ENCODE assay signal across 15 cellular contexts in the genomic region with DNA sequence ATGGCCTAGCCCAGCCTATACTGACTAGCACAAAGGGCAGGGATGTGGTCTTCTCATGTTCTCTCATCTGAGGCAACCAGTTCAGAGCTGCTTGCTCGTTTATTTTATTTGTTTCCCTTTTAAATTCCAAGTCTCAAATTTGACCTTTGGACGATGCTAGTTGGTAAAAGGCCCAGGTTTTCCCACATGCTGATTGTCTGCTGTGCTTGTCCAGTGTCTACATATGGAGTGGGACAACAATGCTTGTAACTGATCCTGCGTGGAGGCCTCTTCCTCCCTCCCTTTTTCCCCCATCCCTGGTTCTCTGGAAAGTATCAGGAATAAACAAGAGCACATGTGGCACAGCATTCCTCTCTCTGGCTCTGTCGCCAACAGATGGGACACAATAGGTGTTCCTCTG. TPM values are rescaled to one million over a fixed set of nuclear protein-coding genes. Genes with fewer than 3 reads are reported as not detected.
"Had no signal": no experiment of that assay in that cellular context is flagged by ENCODE, and none has a peak within 500 bp of the region (broad histone marks: within the 10 kb centered on the region; RNA-seq: fewer than 3 reads in every experiment).

No MANE protein-coding gene starts in this region.

- H3K9me3 ChIP-seq: adrenal gland, lower lobe of right lung, prostate gland, testis, upper lobe of left lung had no signal

- H3K4me1 Mint-ChIP-seq: activated CD4-positive, alpha-beta T cell treated with anti-CD3 and anti-CD28 coated beads for 36 hours; activated CD8-positive, alpha-beta memory T cell treated with anti-CD3 and anti-CD28 coated beads, Interleukin-2, amount 10 ng/mL, durations not matched to agents 7 days and 5 days; stimulated activated naive CD8-positive, alpha-beta T cell treated with anti-CD3 and anti-CD28 coated beads, Interleukin-15, amount 100 ng/mL, for 72 hours had no signal

- H3K4me3 ChIP-seq: adrenal gland, cardiac muscle cell, lower lobe of right lung, prostate gland, testis, upper lobe of left lung had no signal

- H3K27ac Mint-ChIP-seq: activated CD4-positive, alpha-beta memory T cell treated with anti-CD3 and anti-CD28 coated beads for 36 hours; activated CD4-positive, alpha-beta T cell treated with anti-CD3 and anti-CD28 coated beads for 36 hours; activated CD8-positive, alpha-beta memory T cell treated with anti-CD3 and anti-CD28 coated beads, Interleukin-2, amount 10 ng/mL, durations not matched to agents 7 days and 5 days; stimulated activated naive CD8-positive, alpha-beta T cell treated with anti-CD3 and anti-CD28 coated beads, Interleukin-15, amount 100 ng/mL, for 72 hours had no signal

- DNase-seq: activated CD4-positive, alpha-beta memory T cell treated with anti-CD3 and anti-CD28 coated beads for 36 hours; activated CD4-positive, alpha-beta T cell treated with anti-CD3 and anti-CD28 coated beads for 36 hours; activated CD8-positive, alpha-beta memory T cell treated with anti-CD3 and anti-CD28 coated beads, Interleukin-2, amount 10 ng/mL, durations not matched to agents 7 days and 5 days; activated naive CD4-positive, alpha-beta T cell treated with anti-CD3 and anti-CD28 coated beads, Interleukin-2, amount 50 U/mL, for 16 hours; activated T-cell treated with anti-CD3 and anti-CD28 coated beads, Interleukin-2, amount 50 U/mL, for 1 hour; adrenal gland; foreskin keratinocyte; lower lobe of right lung; stimulated activated naive CD8-positive, alpha-beta T cell treated with anti-CD3 and anti-CD28 coated beads, Interleukin-15, amount 100 ng/mL, for 72 hours; testis; upper lobe of left lung had no signal

- H3K27me3 Mint-ChIP-seq: activated CD8-positive, alpha-beta memory T cell treated with anti-CD3 and anti-CD28 coated beads, Interleukin-2, amount 10 ng/mL, durations not matched to agents 7 days and 5 days had no signal

- H3K9me3 Mint-ChIP-seq: activated CD4-positive, alpha-beta memory T cell treated with anti-CD3 and anti-CD28 coated beads for 36 hours; stimulated activated naive CD8-positive, alpha-beta T cell treated with anti-CD3 and anti-CD28 coated beads, Interleukin-15, amount 100 ng/mL, for 72 hours had no signal

- H3K36me3 Mint-ChIP-seq: activated CD4-positive, alpha-beta memory T cell treated with anti-CD3 and anti-CD28 coated beads for 36 hours; activated CD8-positive, alpha-beta memory T cell treated with anti-CD3 and anti-CD28 coated beads, Interleukin-2, amount 10 ng/mL, durations not matched to agents 7 days and 5 days had no signal

- H3K27ac ChIP-seq: adrenal gland, cardiac muscle cell, foreskin keratinocyte, lower lobe of right lung, prostate gland, testis, upper lobe of left lung had no signal

- H3K27me3 ChIP-seq: adrenal gland, foreskin keratinocyte, testis, upper lobe of left lung had no signal

- H3K4me3 Mint-ChIP-seq: activated CD4-positive, alpha-beta memory T cell treated with anti-CD3 and anti-CD28 coated beads for 36 hours; activated CD4-positive, alpha-beta T cell treated with anti-CD3 and anti-CD28 coated beads for 36 hours; activated CD8-positive, alpha-beta memory T cell treated with anti-CD3 and anti-CD28 coated beads, Interleukin-2, amount 10 ng/mL, durations not matched to agents 7 days and 5 days; stimulated activated naive CD8-positive, alpha-beta T cell treated with anti-CD3 and anti-CD28 coated beads, Interleukin-15, amount 100 ng/mL, for 72 hours had no signal

- ATAC-seq: activated CD4-positive, alpha-beta T cell treated with anti-CD3 and anti-CD28 coated beads for 36 hours; activated CD8-positive, alpha-beta memory T cell treated with anti-CD3 and anti-CD28 coated beads, Interleukin-2, amount 10 ng/mL, durations not matched to agents 7 days and 5 days; esophagus mucosa; foreskin keratinocyte; lower lobe of right lung; sciatic nerve; stimulated activated naive CD8-positive, alpha-beta T cell treated with anti-CD3 and anti-CD28 coated beads, Interleukin-15, amount 100 ng/mL, for 72 hours had no signal

- H3K4me1 ChIP-seq: foreskin keratinocyte, lower lobe of right lung, prostate gland, upper lobe of left lung had no signal

- H3K36me3 ChIP-seq: adrenal gland, cardiac muscle cell, lower lobe of right lung, prostate gland, upper lobe of left lung had no signal

RNA-seq across cellular contexts. Expression of gene BEND5, which starts 34.0 kb away (rescaled TPM):
- total RNA-seq: foreskin keratinocyte had no signal
